11 cellular contexts compared by ENCODE assay signal in genomic region chr14:29529418-29529817, GRCh38.
A peak's percentile ranks its signal among the peaks of the same experiment; 100 is the strongest.
DNase-seq lines count a peak whose midpoint lies in the region; ATAC-seq, FAIRE-seq and TF ChIP-seq lines count a peak whose summit lies in the region.
"Had no signal": no experiment of that assay in that cellular context is flagged by ENCODE, and none has a peak within 500 bp of the region (broad histone marks: within the 10 kb centered on the region; RNA-seq: fewer than 3 reads in every experiment).

No MANE protein-coding gene starts in this region.

- POLR2A ChIA-PET in H1 (lab: Charles Lee; ENCODE audit: partially characterized antibody), result no interaction called here

- peak; percentile 55 to 62; a peak in 3 of 4 replicates for TF ChIP-seq RAD21 in H1 (IDR thresholded peaks at IDR 0.05 in 1 of 2, conservative IDR thresholded peaks at IDR 0.05 in 1 of 2; ENCODE audit: low read depth in 2 of 2, low read length in 2 of 2)

- H3K27me3 ChIP-seq in H1 (replicated peaks in 1 of 4; ENCODE audit: control insufficient read depth in 3 of 4, extremely low read depth in 1 of 4, insufficient read depth in 3 of 4, low read length in 3 of 4), result no peaks in the 10 kb centered on the region
- H3K27me3 ChIP-seq: BLaER1, gastrocnemius medialis had no signal

- no peaks in the 10 kb centered on the region for H3K9me3 ChIP-seq in H1 (ENCODE audit: insufficient read depth in 2 of 2, low read depth in 1 of 2, low read length in 1 of 2)
- H3K9me3 ChIP-seq: BLaER1, gastrocnemius medialis had no signal

- ATAC-seq in GM21526 (IDR thresholded peaks at IDR 0.05; ENCODE audit: low FRiP score, unreplicated experiment) (no peak), HG02981 (IDR thresholded peaks at IDR 0.05; ENCODE audit: unreplicated experiment) (no peak)
- ATAC-seq: gastrocnemius medialis had no signal

- no peak overlapping the region for H3K4ac ChIP-seq in H1 (replicated peaks; ENCODE audit: insufficient read length, low read depth, low read length)

- no peak overlapping the region for H2BK15ac ChIP-seq in H1 (ENCODE audit: low read length)

- H2AFZ ChIP-seq in H1 (ENCODE audit: low read length), result no peak overlapping the region

- no peak overlapping the region for H3K4me2 ChIP-seq in H1 (ENCODE audit: insufficient read depth in 1 of 2, low read depth in 2 of 2, low read length in 2 of 2)
- H3K4me2 ChIP-seq: BLaER1 had no signal

- no peak overlapping the region for H3K18ac ChIP-seq in H1 (ENCODE audit: extremely low read depth, low read length)

- WGBS in H1 (ENCODE audit: extremely low coverage in 1 of 2, insufficient coverage in 1 of 2, insufficient read length in 1 of 2, insufficient replicate concordance in 2 of 2, low coverage in 1 of 2, low lambda C conversion rate in 2 of 2, missing lambda C conversion rate in 1 of 2), 2 experiments, result 42% methylated on average over 7 of the region's 7 CpGs; no CpG with 5 or more reads in 1 of the 2 experiments

- no peak overlapping the region for H3K27ac ChIP-seq in H1 (ENCODE audit: low read depth, low read length)
- H3K27ac ChIP-seq: BLaER1, gastrocnemius medialis, VCaP had no signal

- H3K56ac ChIP-seq in H1 (replicated peaks; ENCODE audit: insufficient read length, low read depth, low read length), result no peak overlapping the region

- no peaks in the 10 kb centered on the region for H3K36me3 ChIP-seq in H1 (ENCODE audit: control insufficient read depth in 2 of 4, insufficient read depth in 4 of 4, low read length in 3 of 4)
- H3K36me3 ChIP-seq: BLaER1, gastrocnemius medialis had no signal

- H2BK20ac ChIP-seq in H1 (ENCODE audit: low read length), result no peak overlapping the region

- H2AK5ac ChIP-seq in H1 (ENCODE audit: low read depth, low read length), result no peak overlapping the region

- H3K79me1 ChIP-seq in H1 (ENCODE audit: low read depth, low read length), result no peaks in the 10 kb centered on the region

- TF ChIP-seq POLR2A in H1 (IDR thresholded peaks at IDR 0.05; ENCODE audit: control extremely low read depth in 1 of 2, low read depth in 2 of 2, low read length in 2 of 2), result no peak

- H4K8ac ChIP-seq in H1 (ENCODE audit: extremely low read depth, insufficient read depth, low read length), result no peak overlapping the region

- no peak overlapping the region for H4K5ac ChIP-seq in H1 (ENCODE audit: insufficient read length, low read depth, low read length)

- TF ChIP-seq EP300 in H1 (IDR thresholded peaks at IDR 0.05; ENCODE audit: borderline replicate concordance in 1 of 2, low read depth in 2 of 2, low read length in 2 of 2), result no peak

- H2BK5ac ChIP-seq in H1 (ENCODE audit: low read depth, low read length), result no peak overlapping the region

- H3K23me2 ChIP-seq in H1 (ENCODE audit: low read depth, low read length), result no peaks in the 10 kb centered on the region

- H3K4me3 ChIP-seq in H1 (ENCODE audit: extremely low read depth in 1 of 4, insufficient read depth in 2 of 4, low read depth in 3 of 4, low read length in 4 of 4) (no peak overlapping the region), retinal pigment epithelial cell (ENCODE audit: low read length) (no peak overlapping the region)
- H3K4me3 ChIP-seq: BLaER1, gastrocnemius medialis had no signal

- H2BK120ac ChIP-seq in H1 (replicated peaks; ENCODE audit: low read depth, low read length), result no peak overlapping the region

- H4K91ac ChIP-seq in H1 (replicated peaks; ENCODE audit: insufficient read length, low read length), result no peak overlapping the region

- H3K4me1 ChIP-seq in H1 (replicated peaks in 1 of 4; ENCODE audit: control insufficient read depth in 3 of 4, insufficient read depth in 4 of 4, low read length in 3 of 4), result no peaks in the 10 kb centered on the region; a peak in 1 of 7 replicates
- H3K4me1 ChIP-seq: BLaER1, gastrocnemius medialis had no signal

- H2BK12ac ChIP-seq in H1 (ENCODE audit: low read depth, low read length), result no peak overlapping the region

- no peak overlapping the region for H3K23ac ChIP-seq in H1 (ENCODE audit: insufficient read length)

- H3K79me2 ChIP-seq in H1 (ENCODE audit: control insufficient read depth in 1 of 2, insufficient read depth in 2 of 2, low read length in 2 of 2), result no peaks in the 10 kb centered on the region

- peak; percentile 13 for DNase-seq in NCI-H345 (lab: John Stamatoyannopoulos, UW)
- no peak for DNase-seq in NCI-H345 treated with DMSO at 0.1 percent for 48 hours (lab: John Stamatoyannopoulos, UW; ENCODE audit: unreplicated experiment)
- DNase-seq in NCI-H1694 treated with DMSO at 0.1 percent for 48 hours (lab: John Stamatoyannopoulos, UW), result peak; percentile 89
- no peak for DNase-seq in H1 (ENCODE audit: low read depth in 1 of 2, low spot score in 2 of 2)
- DNase-seq in retinal pigment epithelial cell (ENCODE audit: low read depth), result no peak
- DNase-seq in globus pallidus (ENCODE audit: low spot score), result no peak
- DNase-seq: gastrocnemius medialis had no signal

- no peak overlapping the region for H3K14ac ChIP-seq in H1 (ENCODE audit: insufficient read length)

- CTCF ChIA-PET in H1 (lab: Charles Lee; ENCODE audit: partially characterized antibody), result interaction anchor here (0.6 to 4.0 kb wide), 21 partner anchors 8 to 784 kb away, joined by 3 to 21 read pairs (median 3); no protein-coding TSS in a partner anchor

- FAIRE-seq in H1 (lab: Jason Lieb, UNC), result peak; percentile 84

- H3K9ac ChIP-seq in H1 (replicated peaks in 1 of 4; ENCODE audit: extremely low read depth in 1 of 4, low read depth in 3 of 4, low read length in 3 of 4), result no peak overlapping the region
- H3K9ac ChIP-seq: BLaER1 had no signal

- peak in 2 of 3 experiments; percentile 51 to 62; a peak in 3 of 4 replicates for TF ChIP-seq CTCF in H1 (IDR thresholded peaks at IDR 0.05; ENCODE audit: control extremely low read depth in 1 of 3, insufficient read depth in 1 of 3, low read depth in 1 of 3, low read length in 3 of 3)
- TF ChIP-seq CTCF in retinal pigment epithelial cell (conservative IDR thresholded peaks at IDR 0.05; ENCODE audit: low read depth, low read length), result peak; percentile 59

- H4K20me1 ChIP-seq in H1 (replicated peaks in 1 of 2; ENCODE audit: control insufficient read depth in 1 of 2, insufficient read depth in 2 of 2, low read length in 2 of 2), result no peaks in the 10 kb centered on the region
- H4K20me1 ChIP-seq: BLaER1 had no signal

TF ChIP-seq in H1, 55 proteins besides CTCF, POLR2A, EP300 and RAD21:
- TF ChIP-seq JUN (IDR thresholded peaks at IDR 0.05; ENCODE audit: low read depth, low read length), result no peak
- TF ChIP-seq, protein P1, sequence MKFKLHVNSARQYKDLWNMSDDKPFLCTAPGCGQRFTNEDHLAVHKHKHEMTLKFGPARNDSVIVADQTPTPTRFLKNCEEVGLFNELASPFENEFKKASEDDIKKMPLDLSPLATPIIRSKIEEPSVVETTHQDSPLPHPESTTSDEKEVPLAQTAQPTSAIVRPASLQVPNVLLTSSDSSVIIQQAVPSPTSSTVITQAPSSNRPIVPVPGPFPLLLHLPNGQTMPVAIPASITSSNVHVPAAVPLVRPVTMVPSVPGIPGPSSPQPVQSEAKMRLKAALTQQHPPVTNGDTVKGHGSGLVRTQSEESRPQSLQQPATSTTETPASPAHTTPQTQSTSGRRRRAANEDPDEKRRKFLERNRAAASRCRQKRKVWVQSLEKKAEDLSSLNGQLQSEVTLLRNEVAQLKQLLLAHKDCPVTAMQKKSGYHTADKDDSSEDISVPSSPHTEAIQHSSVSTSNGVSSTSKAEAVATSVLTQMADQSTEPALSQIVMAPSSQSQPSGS (IDR thresholded peaks at IDR 0.05; ENCODE audit: low read length), result no peak
- TF ChIP-seq CTBP2 (IDR thresholded peaks at IDR 0.05; ENCODE audit: borderline replicate concordance, insufficient read depth, insufficient read length, low read length), result no peak
- TF ChIP-seq YY1 (IDR thresholded peaks at IDR 0.05; ENCODE audit: low read depth, low read length), result no peak
- TF ChIP-seq GABPA (IDR thresholded peaks at IDR 0.05; ENCODE audit: borderline replicate concordance, insufficient read depth, low read length), result no peak
- no peak for TF ChIP-seq ASH2L (IDR thresholded peaks at IDR 0.05; ENCODE audit: low read length)
- TF ChIP-seq KDM5A (IDR thresholded peaks at IDR 0.05; ENCODE audit: low read length), result no peak
- no peak for TF ChIP-seq GTF2F1 (IDR thresholded peaks at IDR 0.05; ENCODE audit: borderline replicate concordance, low read depth, low read length)
- no peak for TF ChIP-seq SAP30 (IDR thresholded peaks at IDR 0.05; ENCODE audit: insufficient read depth, insufficient replicate concordance, low read length)
- TF ChIP-seq HDAC2 (IDR thresholded peaks at IDR 0.05; ENCODE audit: borderline replicate concordance in 1 of 2, low read depth in 2 of 2, low read length in 2 of 2), result no peak
- no peak for TF ChIP-seq NRF1 (IDR thresholded peaks at IDR 0.05; ENCODE audit: low read depth, low read length)
- TF ChIP-seq SIRT6 (IDR thresholded peaks at IDR 0.05; ENCODE audit: low read length), result no peak
- no peak for TF ChIP-seq SP2 (IDR thresholded peaks at IDR 0.05; ENCODE audit: low read length)
- no peak for TF ChIP-seq CBX5 (IDR thresholded peaks at IDR 0.05; ENCODE audit: low read depth, low read length)
- no peak for TF ChIP-seq TAF7 (optimal IDR thresholded peaks at IDR 0.05; ENCODE audit: borderline replicate concordance, low read depth, low read length)
- TF ChIP-seq POLR2AphosphoS5 (IDR thresholded peaks at IDR 0.05; ENCODE audit: low read depth, low read length), result no peak
- TF ChIP-seq RFX5 (IDR thresholded peaks at IDR 0.05; ENCODE audit: borderline replicate concordance, low read depth, low read length), result no peak
- no peak for TF ChIP-seq CHD1 (IDR thresholded peaks at IDR 0.05; ENCODE audit: low read depth, low read length)
- TF ChIP-seq RBBP5 (IDR thresholded peaks at IDR 0.05; ENCODE audit: borderline replicate concordance, low read depth, low read length), result no peak
TF ChIP-seq in H1: peak in this region for 0.

Comparison
In these comparisons a context has a peak if more than half of its experiments do, and no peak if none do; other contexts are left out.
1. DNase-seq: peak in NCI-H345 (single experiment) and NCI-H1694 treated with DMSO at 0.1 percent for 48 hours (single experiment); none in NCI-H345 treated with DMSO at 0.1 percent for 48 hours (single experiment), H1 (0 of 2), retinal pigment epithelial cell (single experiment) and globus pallidus (single experiment).